In the genomic region with DNA sequence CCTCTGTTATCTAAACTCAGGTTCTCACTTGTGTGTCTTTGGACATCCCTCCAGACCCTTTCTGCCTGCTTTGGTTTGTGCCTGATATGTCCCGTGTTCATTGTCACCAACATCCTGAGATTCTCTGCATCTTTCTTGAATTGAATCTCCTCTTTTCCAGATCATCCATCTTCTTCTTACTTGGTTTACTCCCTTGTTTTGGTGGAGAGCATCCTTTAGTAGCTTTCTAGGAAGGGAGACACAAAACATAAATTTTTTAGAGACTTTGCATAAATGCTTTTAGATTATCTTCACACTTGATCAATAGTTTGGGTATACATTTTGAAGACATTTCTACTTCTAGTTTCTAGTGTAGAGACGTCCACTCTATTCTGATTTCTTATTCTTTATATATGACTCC, we compare ENCODE assay signal across 26 cellular contexts.
DNase-seq lines count a peak whose midpoint lies in the region; ATAC-seq, FAIRE-seq and TF ChIP-seq lines count a peak whose summit lies in the region.
"Had no signal": no experiment of that assay in that cellular context is flagged by ENCODE, and none has a peak within 500 bp of the region (broad histone marks: within the 10 kb centered on the region; RNA-seq: fewer than 3 reads in every experiment).

No MANE protein-coding gene starts in this region.

- no peak overlapping the region for H3K18ac ChIP-seq in H1 (ENCODE audit: extremely low read depth, low read length)

- TF ChIP-seq CTCF in H1 (IDR thresholded peaks at IDR 0.05; ENCODE audit: control extremely low read depth in 1 of 3, insufficient read depth in 1 of 3, low read depth in 1 of 3, low read length in 3 of 3): no peak

- H4K5ac ChIP-seq in H1 (ENCODE audit: insufficient read length, low read depth, low read length): no peak overlapping the region

- H3K14ac ChIP-seq in H1 (ENCODE audit: insufficient read length): no peak overlapping the region

- no peak overlapping the region for H3K4ac ChIP-seq in H1 (replicated peaks; ENCODE audit: insufficient read length, low read depth, low read length)

- DNase-seq in activated naive CD4-positive, alpha-beta T cell treated with Interleukin-2 at 50 U/mL for 16 hours: no peak
- DNase-seq in Karpas-422: peak; percentile 33
- DNase-seq in H1 (ENCODE audit: low read depth in 1 of 2, low spot score in 2 of 2): no peak
- no peak for DNase-seq in kidney tubule cell (ENCODE audit: low spot score)
- DNase-seq in Kasumi-1 (lab: John Stamatoyannopoulos, UW): no peak
- DNase-seq: ACHN; BE2C; C1 segment of cervical spinal cord; CD4-positive, alpha-beta memory T cell; CD4-positive, CD25-positive, alpha-beta regulatory T cell; CD8-positive, alpha-beta memory T cell; COR-L47; DMS 273 treated with DMSO at 0.1 percent for 48 hours; DMS153; DMS79; DND-41; EL; GDM1 had no signal

- no peak for ATAC-seq in GM21529 (IDR thresholded peaks at IDR 0.05; ENCODE audit: unreplicated experiment)
- ATAC-seq: GM12878 had no signal

- no peaks in the 10 kb centered on the region for H3K23me2 ChIP-seq in H1 (ENCODE audit: low read depth, low read length)

- TF ChIP-seq POLR2A in H1 (IDR thresholded peaks at IDR 0.05; ENCODE audit: control extremely low read depth in 1 of 2, low read depth in 2 of 2, low read length in 2 of 2): no peak

- no peak overlapping the region for H2AFZ ChIP-seq in Karpas-422 (ENCODE audit: low read length)
- H2AFZ ChIP-seq in H1 (ENCODE audit: low read length): no peak overlapping the region

- no peak overlapping the region for H3K4me3 Mint-ChIP-seq in activated naive CD4-positive, alpha-beta T cell treated with anti-CD3 and anti-CD28 coated beads, Interleukin-2, amount 50 U/mL, for 24 hours
- H3K4me3 Mint-ChIP-seq: CD14-positive monocyte; CD4-positive, alpha-beta memory T cell; CD4-positive, CD25-positive, alpha-beta regulatory T cell; CD8-positive, alpha-beta memory T cell had no signal

- H3K9me3 ChIP-seq in Karpas-422 (ENCODE audit: low read length): no peaks in the 10 kb centered on the region
- peaks cover 5% of the 10 kb centered on the region in 2 experiments; a peak in 2 of 4 replicates for H3K9me3 ChIP-seq in H1 (ENCODE audit: insufficient read depth in 2 of 2, low read depth in 1 of 2, low read length in 1 of 2)
- H3K9me3 ChIP-seq: BE2C had no signal

- H3K36me3 ChIP-seq in Karpas-422 (ENCODE audit: insufficient read depth, low read length) (no peaks in the 10 kb centered on the region), H1 (ENCODE audit: control insufficient read depth in 2 of 4, insufficient read depth in 4 of 4, low read length in 3 of 4) (0 out of 8 replicates have a peak, but pooled peaks cover 0 to 2% (median 0%) of the 10 kb centered on the region in 4 experiments)
- H3K36me3 ChIP-seq: BE2C, BLaER1 had no signal

- H3K79me2 ChIP-seq in Karpas-422 (ENCODE audit: low read length): no peaks in the 10 kb centered on the region
- H3K79me2 ChIP-seq in H1 (ENCODE audit: control insufficient read depth in 1 of 2, insufficient read depth in 2 of 2, low read length in 2 of 2): no peaks in the 10 kb centered on the region

- H3K79me1 ChIP-seq in H1 (ENCODE audit: low read depth, low read length): no peaks in the 10 kb centered on the region

- no peaks in the 10 kb centered on the region for H3K9me2 ChIP-seq in Karpas-422 (replicated peaks; ENCODE audit: insufficient read depth, low read length)

- no peak for TF ChIP-seq EP300 in H1 (IDR thresholded peaks at IDR 0.05; ENCODE audit: borderline replicate concordance in 1 of 2, low read depth in 2 of 2, low read length in 2 of 2)

- CTCF ChIA-PET in H1 (lab: Charles Lee; ENCODE audit: partially characterized antibody): no interaction called here

- no peak for FAIRE-seq in H1 (lab: Jason Lieb, UNC)
- FAIRE-seq: GM12878, GM12892, GM18507 had no signal

- H2BK15ac ChIP-seq in H1 (ENCODE audit: low read length): no peak overlapping the region

- POLR2A ChIA-PET in H1 (lab: Charles Lee; ENCODE audit: partially characterized antibody): no interaction called here

- H4K20me1 ChIP-seq in Karpas-422 (ENCODE audit: insufficient read depth, low read depth, low read length) (no peaks in the 10 kb centered on the region), H1 (replicated peaks in 1 of 2; ENCODE audit: control insufficient read depth in 1 of 2, insufficient read depth in 2 of 2, low read length in 2 of 2) (no peaks in the 10 kb centered on the region)
- H4K20me1 ChIP-seq: BLaER1 had no signal

- H3K27me3 ChIP-seq in Karpas-422 (ENCODE audit: low read length): no peaks in the 10 kb centered on the region
- no peaks in the 10 kb centered on the region for H3K27me3 ChIP-seq in H1 (replicated peaks in 1 of 4; ENCODE audit: control insufficient read depth in 3 of 4, extremely low read depth in 1 of 4, insufficient read depth in 3 of 4, low read length in 3 of 4)
- H3K27me3 ChIP-seq: BE2C, BLaER1 had no signal

- TF ChIP-seq RAD21 in H1 (IDR thresholded peaks at IDR 0.05 in 1 of 2, conservative IDR thresholded peaks at IDR 0.05 in 1 of 2; ENCODE audit: low read depth in 2 of 2, low read length in 2 of 2): no peak

- no peak overlapping the region for H4K91ac ChIP-seq in H1 (replicated peaks; ENCODE audit: insufficient read length, low read length)

- H3K4me2 ChIP-seq in Karpas-422 (ENCODE audit: low read depth, low read length, poor library complexity, severe bottlenecking): no peak overlapping the region
- H3K4me2 ChIP-seq in H1 (ENCODE audit: insufficient read depth in 1 of 2, low read depth in 2 of 2, low read length in 2 of 2): no peak overlapping the region
- H3K4me2 ChIP-seq: BLaER1 had no signal

- no peak overlapping the region for H2BK120ac ChIP-seq in H1 (replicated peaks; ENCODE audit: low read depth, low read length)

- H3K9ac ChIP-seq in Karpas-422 (ENCODE audit: low read length): no peak overlapping the region
- no peak overlapping the region for H3K9ac ChIP-seq in H1 (replicated peaks in 1 of 4; ENCODE audit: extremely low read depth in 1 of 4, low read depth in 3 of 4, low read length in 3 of 4)
- H3K9ac ChIP-seq: BLaER1 had no signal

- H2BK20ac ChIP-seq in H1 (ENCODE audit: low read length): no peak overlapping the region

- no peaks in the 10 kb centered on the region for H3K27me3 Mint-ChIP-seq in activated naive CD4-positive, alpha-beta T cell treated with anti-CD3 and anti-CD28 coated beads, Interleukin-2, amount 50 U/mL, for 24 hours

- H2BK5ac ChIP-seq in H1 (ENCODE audit: low read depth, low read length): no peak overlapping the region

- no peak overlapping the region for H3K4me3 ChIP-seq in Karpas-422 (ENCODE audit: low read length)
- no peak overlapping the region for H3K4me3 ChIP-seq in H1 (ENCODE audit: extremely low read depth in 1 of 4, insufficient read depth in 2 of 4, low read depth in 3 of 4, low read length in 4 of 4)
- H3K4me3 ChIP-seq: BLaER1, GM12878 had no signal

- H3K27ac Mint-ChIP-seq in activated naive CD4-positive, alpha-beta T cell treated with anti-CD3 and anti-CD28 coated beads, Interleukin-2, amount 50 U/mL, for 24 hours: peak overlapping the region; percentile 3
- H3K27ac Mint-ChIP-seq: CD14-positive monocyte; CD4-positive, alpha-beta memory T cell; CD4-positive, CD25-positive, alpha-beta regulatory T cell; CD8-positive, alpha-beta memory T cell had no signal

- H3K4me1 Mint-ChIP-seq in activated naive CD4-positive, alpha-beta T cell treated with anti-CD3 and anti-CD28 coated beads, Interleukin-2, amount 50 U/mL, for 24 hours: no peaks in the 10 kb centered on the region
- H3K4me1 Mint-ChIP-seq: CD14-positive monocyte; CD8-positive, alpha-beta memory T cell had no signal

- H3K56ac ChIP-seq in H1 (replicated peaks; ENCODE audit: insufficient read length, low read depth, low read length): no peak overlapping the region

- H2AK5ac ChIP-seq in H1 (ENCODE audit: low read depth, low read length): no peak overlapping the region

- no peak overlapping the region for H4K8ac ChIP-seq in H1 (ENCODE audit: extremely low read depth, insufficient read depth, low read length)

- 88% methylated on average over 2 of the region's 2 CpGs; no CpG with 5 or more reads in 1 of the 2 experiments for WGBS in H1 (ENCODE audit: extremely low coverage in 1 of 2, insufficient coverage in 1 of 2, insufficient read length in 1 of 2, insufficient replicate concordance in 2 of 2, low coverage in 1 of 2, low lambda C conversion rate in 2 of 2, missing lambda C conversion rate in 1 of 2), 2 experiments

- H2BK12ac ChIP-seq in H1 (ENCODE audit: low read depth, low read length): no peak overlapping the region

- H3K27ac ChIP-seq in Karpas-422 (ENCODE audit: low read length): no peak overlapping the region
- H3K27ac ChIP-seq in H1 (ENCODE audit: low read depth, low read length): no peak overlapping the region
- H3K27ac ChIP-seq: 22Rv1, BLaER1 had no signal

- no peak overlapping the region for H3K23ac ChIP-seq in H1 (ENCODE audit: insufficient read length)

- peaks cover 7% of the 10 kb centered on the region for H3K9me3 Mint-ChIP-seq in activated naive CD4-positive, alpha-beta T cell treated with anti-CD3 and anti-CD28 coated beads, Interleukin-2, amount 50 U/mL, for 24 hours

- H3K4me1 ChIP-seq in Karpas-422 (ENCODE audit: low read length) (no peaks in the 10 kb centered on the region), H1 (replicated peaks in 1 of 4; ENCODE audit: control insufficient read depth in 3 of 4, insufficient read depth in 4 of 4, low read length in 3 of 4) (peaks cover 2 to 11% (median 4%) of the 10 kb centered on the region in 4 experiments; a peak in 6 of 7 replicates)
- H3K4me1 ChIP-seq: BE2C had no signal

- peaks cover 9% of the 10 kb centered on the region for H3K36me3 Mint-ChIP-seq in activated naive CD4-positive, alpha-beta T cell treated with anti-CD3 and anti-CD28 coated beads, Interleukin-2, amount 50 U/mL, for 24 hours
- H3K36me3 Mint-ChIP-seq: CD14-positive monocyte; CD4-positive, CD25-positive, alpha-beta regulatory T cell had no signal

TF ChIP-seq in H1, 55 proteins besides CTCF, POLR2A, EP300 and RAD21:
- TF ChIP-seq SIRT6 (IDR thresholded peaks at IDR 0.05; ENCODE audit: low read length) (no peak), RFX5 (IDR thresholded peaks at IDR 0.05; ENCODE audit: borderline replicate concordance, low read depth, low read length) (no peak), CHD2 (IDR thresholded peaks at IDR 0.05; ENCODE audit: low read length) (no peak), TCF12 (IDR thresholded peaks at IDR 0.05; ENCODE audit: low read depth, low read length) (no peak), HDAC2 (IDR thresholded peaks at IDR 0.05; ENCODE audit: borderline replicate concordance in 1 of 2, low read depth in 2 of 2, low read length in 2 of 2) (no peak), KDM1A (IDR thresholded peaks at IDR 0.05; ENCODE audit: borderline replicate concordance, low read length) (0 out of 2 replicates have a peak, but pooled peaks have one; percentile 39)
TF ChIP-seq in H1: peak in this region for 1.
